In genomic region chr3:51974277-51974962, GRCh38 we compare ENCODE assay signal across 6 cellular contexts. TPM values are rescaled to one million over a fixed set of nuclear protein-coding genes. Genes with fewer than 3 reads are reported as not detected.
A peak's percentile ranks its signal among the peaks of the same experiment; 100 is the strongest.
DNase-seq lines count a peak whose midpoint lies in the region; ATAC-seq and TF ChIP-seq lines count a peak whose summit lies in the region.

No MANE protein-coding gene starts in this region.

- no peaks in the 10 kb centered on the region for H3K79me2 ChIP-seq in OCI-LY7 (ENCODE audit: insufficient read depth, low read depth, low read length)

- no TSS peak for BruUV-seq in OCI-LY7 (replicated peaks; lab: Mats Ljungman, UMichigan)

- peak; percentile 1; the same call in 1 of the 2 replicates for TF ChIP-seq CTCF in OCI-LY7 (conservative IDR thresholded peaks at IDR 0.05; ENCODE audit: low read length)

- ATAC-seq in GM21390 (IDR thresholded peaks at IDR 0.05; ENCODE audit: unreplicated experiment) = peak; percentile 5
- ATAC-seq in Right ventricle myocardium superior (ENCODE audit: poor library complexity) = peak; percentile 24
- ATAC-seq in GM18858 (IDR thresholded peaks at IDR 0.05; ENCODE audit: unreplicated experiment) = no peak
- ATAC-seq in GM18873 (IDR thresholded peaks at IDR 0.05; ENCODE audit: low FRiP score, unreplicated experiment) = no peak

- POLR2A ChIA-PET in OCI-LY7 (lab: Charles Lee) = interaction anchor here (0.8 to 0.9 kb wide), 2 partner anchors 32 to 33 kb away, joined by 3 read pairs; partner anchors contain the start of genes PARP3 and RRP9

- peak overlapping the region; percentile 30 for H3K27ac ChIP-seq in OCI-LY7 (ENCODE audit: low read depth, low read length, poor library complexity, severe bottlenecking)
- H3K27ac ChIP-seq in temporal lobe (ENCODE audit: low read depth, low read length) = peak overlapping the region; percentile 96

- no peaks in the 10 kb centered on the region for H4K20me1 ChIP-seq in OCI-LY7 (ENCODE audit: insufficient read depth, low read length)

- CTCF ChIA-PET in OCI-LY7 (lab: Charles Lee; ENCODE audit: unreplicated experiment) = interaction anchor here (0.5 to 1.3 kb wide), 3 partner anchors 12 to 41 kb away, joined by 3 to 4 read pairs (median 4); partner anchors contain the start of gene RRP9

- no peaks in the 10 kb centered on the region for H3K9me3 ChIP-seq in OCI-LY7 (ENCODE audit: low read length)

- H3K4me1 ChIP-seq in OCI-LY7 (ENCODE audit: insufficient read depth, low read length, poor library complexity, severe bottlenecking) = peaks cover 30% of the 10 kb centered on the region

- peak overlapping the region; percentile 76 for H3K4me3 ChIP-seq in OCI-LY7 (ENCODE audit: low read depth, low read length, poor library complexity, severe bottlenecking)

- DNase-seq in OCI-LY7 (ENCODE audit: low spot score) = no peak
- DNase-seq in Right ventricle myocardium superior = peak; percentile 64

- H3K9me2 ChIP-seq in OCI-LY7 (ENCODE audit: insufficient read depth, low read length) = no peaks in the 10 kb centered on the region

- peak overlapping the region; percentile 95 for H2AFZ ChIP-seq in OCI-LY7 (ENCODE audit: low read length)

- H3K4me2 ChIP-seq in OCI-LY7 (ENCODE audit: low read length) = peak overlapping the region; percentile 95

- H3K36me3 ChIP-seq in OCI-LY7 (ENCODE audit: insufficient read depth, low read length) = no peaks in the 10 kb centered on the region

- intact Hi-C loops in OCI-LY7 (cut with micrococcal nuclease; ENCODE audit: unreplicated experiment) (loop anchor here (1.0 to 2.0 kb wide), 2 partner anchors 20 to 32 kb away; partner anchors contain the start of genes PARP3 and RPL29), Right ventricle myocardium superior (cut with DNase I) (no loop called here)

RNA-seq across cellular contexts. Expression of gene ABHD14A, which starts 0.4 kb away (rescaled TPM):
- total RNA-seq in OCI-LY7 (2014; rRNA removed; shearing (Covaris generic)) = 3.7 and 7.5 TPM in 2 replicates
- total RNA-seq in OCI-LY7 (2022) (8.9 and 10.5 TPM in 2 replicates), Right ventricle myocardium superior (27.5 TPM), temporal lobe (11.6 TPM)

RNA-seq across cellular contexts. Expression of gene ABHD14B, which starts 0.6 kb away (rescaled TPM):
- 11.3 and 16.1 TPM in 2 replicates for total RNA-seq in OCI-LY7 (2014; rRNA removed; shearing (Covaris generic))
- total RNA-seq in OCI-LY7 (2022) = 40.1 and 41.4 TPM in 2 replicates
- 12.6 TPM for total RNA-seq in Right ventricle myocardium superior
- 1.7 TPM for total RNA-seq in temporal lobe

RNA-seq across cellular contexts. Expression of gene PCBP4, which starts 7.2 kb away (rescaled TPM):
- total RNA-seq in OCI-LY7 (2014; rRNA removed; shearing (Covaris generic)) = 1.4 and 2.0 TPM in 2 replicates
- total RNA-seq in OCI-LY7 (2022) (12.5 and 14.4 TPM in 2 replicates), Right ventricle myocardium superior (64.1 TPM), temporal lobe (32.5 TPM)

RNA-seq across cellular contexts. Expression of gene ACY1, which starts 8.9 kb away (rescaled TPM):
- 0.54 and 3.3 TPM in 2 replicates for total RNA-seq in OCI-LY7 (2014; rRNA removed; shearing (Covaris generic))
- total RNA-seq in OCI-LY7 (2022) (4.0 and 5.6 TPM in 2 replicates), Right ventricle myocardium superior (23.2 TPM), temporal lobe (1.2 TPM)

RNA-seq across cellular contexts. Expression of gene GPR62, which starts 19.2 kb away (rescaled TPM):
- not detected in 2 replicates for total RNA-seq in OCI-LY7 (2014; rRNA removed; shearing (Covaris generic))
- total RNA-seq in OCI-LY7 (2022) (not detected in 2 replicates), Right ventricle myocardium superior (not detected), temporal lobe (0.25 TPM)

Comparison
In these comparisons a context has a peak if more than half of its experiments do, and no peak if none do; other contexts are left out.
1. ATAC-seq: peak in GM21390 (single experiment) and Right ventricle myocardium superior (single experiment); none in GM18858 (single experiment) and GM18873 (single experiment).